In genomic region chr1:154717467-154718004, GRCh38 we compare ENCODE assay signal across 1 cellular context.
TF ChIP-seq lines count a peak whose summit lies in the region.

No MANE protein-coding gene starts in this region.

TF ChIP-seq in SK-N-SH treated with all-trans-retinoic acid at 6 μM for 48 hours, 23 proteins besides CTCF, POLR2A, EP300 and RAD21 (continued from another document):
- TF ChIP-seq ZNF565 (CRISPR knock-in tag; conservative IDR thresholded peaks at IDR 0.05; ENCODE audit: low read depth) = no peak
- TF ChIP-seq ZFP3 (CRISPR knock-in tag; IDR thresholded peaks at IDR 0.05) = no peak
- no peak for TF ChIP-seq ZNF8 (CRISPR knock-in tag; IDR thresholded peaks at IDR 0.05)
- TF ChIP-seq BACH2 (CRISPR knock-in tag; IDR thresholded peaks at IDR 0.05; ENCODE audit: borderline replicate concordance) = no peak
- no peak for TF ChIP-seq ISL1 (CRISPR knock-in tag; IDR thresholded peaks at IDR 0.05)
